8 cellular contexts compared by ENCODE assay signal in genomic region chr2:74439373-74440004, GRCh38. TPM values are rescaled to one million over a fixed set of nuclear protein-coding genes. Genes with fewer than 3 reads are reported as not detected.
DNase-seq lines count a peak whose midpoint lies in the region; ATAC-seq and TF ChIP-seq lines count a peak whose summit lies in the region.

No MANE protein-coding gene starts in this region.

- no peaks in the 10 kb centered on the region for H3K9me3 Mint-ChIP-seq in activated naive CD8-positive, alpha-beta T cell treated with anti-CD3 and anti-CD28 coated beads for 36 hours

- H3K4me3 ChIP-seq in DOHH2 (ENCODE audit: low read length) (peak overlapping the region; percentile 66), gastroesophageal sphincter (peak overlapping the region; percentile 48 to 49), retinal pigment epithelial cell (ENCODE audit: low read length) (peak overlapping the region; percentile 65)

- 0% methylated on average over 2 of the region's 8 CpGs; no CpG with 5 or more reads in 1 of the 2 donors for WGBS in gastroesophageal sphincter (ENCODE audit: low coverage in 1 of 2), 2 donors

- no peak for TF ChIP-seq EP300 in gastroesophageal sphincter (IDR thresholded peaks at IDR 0.05)

- H3K27me3 Mint-ChIP-seq in activated naive CD8-positive, alpha-beta T cell treated with anti-CD3 and anti-CD28 coated beads for 36 hours, result peaks cover 44% of the 10 kb centered on the region

- no peaks in the 10 kb centered on the region for H3K9me2 ChIP-seq in DOHH2 (replicated peaks; ENCODE audit: control insufficient read depth, low read length)

- TF ChIP-seq CTCF in DOHH2 (IDR thresholded peaks at IDR 0.05; ENCODE audit: low read depth, low read length, poor library complexity, severe bottlenecking) (no peak), gastroesophageal sphincter (IDR thresholded peaks at IDR 0.05) (no peak), retinal pigment epithelial cell (conservative IDR thresholded peaks at IDR 0.05; ENCODE audit: low read depth, low read length) (no peak)

- H3K27me3 ChIP-seq in DOHH2 (ENCODE audit: control insufficient read depth, low read length) (peaks cover 21% of the 10 kb centered on the region), gastroesophageal sphincter (peaks cover 29% of the 10 kb centered on the region)

- H3K36me3 Mint-ChIP-seq in activated naive CD8-positive, alpha-beta T cell treated with anti-CD3 and anti-CD28 coated beads for 36 hours, result no peaks in the 10 kb centered on the region

- no peak overlapping the region for H3K27ac Mint-ChIP-seq in activated naive CD8-positive, alpha-beta T cell treated with anti-CD3 and anti-CD28 coated beads for 36 hours

- no peaks in the 10 kb centered on the region for H4K20me1 ChIP-seq in DOHH2 (ENCODE audit: control insufficient read depth, insufficient read depth, low read depth, low read length)

- H3K79me2 ChIP-seq in DOHH2 (ENCODE audit: control insufficient read depth, low read length), result no peaks in the 10 kb centered on the region

- peaks cover 44% of the 10 kb centered on the region for H3K4me1 ChIP-seq in DOHH2 (ENCODE audit: control insufficient read depth, low read length)
- H3K4me1 ChIP-seq in gastroesophageal sphincter, result peaks cover 0 to 66% (median 13%) of the 10 kb centered on the region in 3 donors

- no peaks in the 10 kb centered on the region for H3F3A ChIP-seq in DOHH2 (ENCODE audit: control insufficient read depth, insufficient read depth)

- no peak for DNase-seq in retinal pigment epithelial cell (ENCODE audit: low read depth)
- no peak for DNase-seq in activated naive CD8-positive, alpha-beta T cell treated with anti-CD3 and anti-CD28 coated beads for 36 hours
- no peak for DNase-seq in amniotic stem cell (lab: John Stamatoyannopoulos, UW)

- no peaks in the 10 kb centered on the region for H3K9me3 ChIP-seq in DOHH2 (ENCODE audit: control insufficient read depth, insufficient read depth, low read length)
- H3K9me3 ChIP-seq in gastroesophageal sphincter, result no peaks in the 10 kb centered on the region

- no peak overlapping the region for H3K4me3 Mint-ChIP-seq in activated naive CD8-positive, alpha-beta T cell treated with anti-CD3 and anti-CD28 coated beads for 36 hours

- peaks cover 5% of the 10 kb centered on the region for H3K4me1 Mint-ChIP-seq in activated naive CD8-positive, alpha-beta T cell treated with anti-CD3 and anti-CD28 coated beads for 36 hours

- no peak for TF ChIP-seq POLR2A in gastroesophageal sphincter (IDR thresholded peaks at IDR 0.05)

- H3K4me2 ChIP-seq in DOHH2 (ENCODE audit: low read length), result peak overlapping the region; percentile 69

- no peak overlapping the region for H3K27ac ChIP-seq in DOHH2 (ENCODE audit: low read depth, low read length)
- H3K27ac ChIP-seq in gastroesophageal sphincter, result peak overlapping the region in 3 of 4 donors; percentile 70 to 88 (median 84)

- H3K36me3 ChIP-seq in DOHH2 (ENCODE audit: control insufficient read depth, low read length) (no peaks in the 10 kb centered on the region), gastroesophageal sphincter (no peaks in the 10 kb centered on the region)

- ATAC-seq in SK-N-SH treated with all-trans-retinoic acid at 6 μM for 48 hours (peak; percentile 14), gastroesophageal sphincter (no peak), HG03354 (IDR thresholded peaks at IDR 0.05; ENCODE audit: poor library complexity, severe bottlenecking, unreplicated experiment) (no peak), HG02763 (IDR thresholded peaks at IDR 0.05; ENCODE audit: unreplicated experiment) (no peak)

TF ChIP-seq in SK-N-SH treated with all-trans-retinoic acid at 6 μM for 48 hours, 23 proteins besides CTCF, POLR2A, EP300 and RAD21:
- no peak for TF ChIP-seq ZNF8 (CRISPR knock-in tag; IDR thresholded peaks at IDR 0.05)
- TF ChIP-seq CREB5 (CRISPR knock-in tag; IDR thresholded peaks at IDR 0.05; ENCODE audit: low read depth), result no peak
- no peak for TF ChIP-seq PPARA (CRISPR knock-in tag; IDR thresholded peaks at IDR 0.05; ENCODE audit: borderline replicate concordance)
- no peak for TF ChIP-seq GLIS3 (CRISPR knock-in tag; IDR thresholded peaks at IDR 0.05)
- no peak for TF ChIP-seq ESRRG (CRISPR knock-in tag; IDR thresholded peaks at IDR 0.05)
- no peak for TF ChIP-seq BACH2 (CRISPR knock-in tag; IDR thresholded peaks at IDR 0.05; ENCODE audit: borderline replicate concordance)
- TF ChIP-seq ARNTL (CRISPR knock-in tag; IDR thresholded peaks at IDR 0.05; ENCODE audit: borderline replicate concordance, low read depth), result no peak
- TF ChIP-seq TCF4 (CRISPR knock-in tag; IDR thresholded peaks at IDR 0.05; ENCODE audit: borderline replicate concordance), result no peak
- TF ChIP-seq ISL1 (CRISPR knock-in tag; IDR thresholded peaks at IDR 0.05), result no peak
- TF ChIP-seq RARB (CRISPR knock-in tag; IDR thresholded peaks at IDR 0.05), result no peak
- TF ChIP-seq OSR1 (CRISPR knock-in tag; IDR thresholded peaks at IDR 0.05), result no peak
- no peak for TF ChIP-seq ZFP30 (CRISPR knock-in tag; IDR thresholded peaks at IDR 0.05)
- TF ChIP-seq ZC3H10 (CRISPR knock-in tag; IDR thresholded peaks at IDR 0.05), result no peak
- no peak for TF ChIP-seq CSDC2 (CRISPR knock-in tag; IDR thresholded peaks at IDR 0.05)
- TF ChIP-seq TSHZ2 (CRISPR knock-in tag; IDR thresholded peaks at IDR 0.05), result no peak
- no peak for TF ChIP-seq SNAI2 (CRISPR knock-in tag; IDR thresholded peaks at IDR 0.05)

RNA-seq across cellular contexts. Expression of gene RTKN, which starts 2.2 kb away (rescaled TPM):
- total RNA-seq in gastroesophageal sphincter, result 10 to 100 TPM; 10.9 to 17.3 (median 14.0) TPM
- total RNA-seq in activated naive CD8-positive, alpha-beta T cell treated with anti-CD3 and anti-CD28 coated beads for 36 hours, result 1 to 10 TPM; 1.6 to 1.8 TPM

RNA-seq across cellular contexts. Expression of gene INO80B, which starts 15.4 kb away (rescaled TPM):
- 10 to 100 TPM; 14.3 to 26.4 (median 19.2) TPM for total RNA-seq in gastroesophageal sphincter
- 10 to 100 TPM; 29.0 to 30.9 TPM for total RNA-seq in activated naive CD8-positive, alpha-beta T cell treated with anti-CD3 and anti-CD28 coated beads for 36 hours

RNA-seq across cellular contexts. Expression of gene WDR54, which starts 18.0 kb away (rescaled TPM):
- total RNA-seq in gastroesophageal sphincter, result 10 to 100 TPM in 1 of 4 donors, 1 to 10 TPM in 3; 4.2 to 12.4 (median 8.8) TPM
- 10 to 100 TPM; 88.6 to 90.2 TPM for total RNA-seq in activated naive CD8-positive, alpha-beta T cell treated with anti-CD3 and anti-CD28 coated beads for 36 hours

RNA-seq across cellular contexts. Expression of gene C2orf81, which starts 18.1 kb away (rescaled TPM):
- 1 to 10 TPM in 3 of 4 donors, under 1 TPM in 1; 0.62 to 1.4 (median 1.2) TPM for total RNA-seq in gastroesophageal sphincter
- 1 to 10 TPM; 5.1 to 6.2 TPM for total RNA-seq in activated naive CD8-positive, alpha-beta T cell treated with anti-CD3 and anti-CD28 coated beads for 36 hours

RNA-seq across cellular contexts. Expression of gene WBP1, which starts 18.7 kb away (rescaled TPM):
- total RNA-seq in gastroesophageal sphincter, result 10 to 100 TPM; 44.2 to 91.5 (median 47.0) TPM
- 10 to 100 TPM; 19.1 to 20.1 TPM for total RNA-seq in activated naive CD8-positive, alpha-beta T cell treated with anti-CD3 and anti-CD28 coated beads for 36 hours

Comparison
In these comparisons a context has a peak if more than half of its experiments do, and no peak if none do; other contexts are left out.
1. RNA of gene RTKN, which starts 2.2 kb away (total RNA-seq): 10.9 to 17.3 TPM in gastroesophageal sphincter; 1.6 to 1.8 TPM in activated naive CD8-positive, alpha-beta T cell treated with anti-CD3 and anti-CD28 coated beads for 36 hours; every median in the first group is over 4 times any median in the second.
2. RNA of gene WDR54, which starts 18.0 kb away (total RNA-seq): 88.6 to 90.2 TPM in activated naive CD8-positive, alpha-beta T cell treated with anti-CD3 and anti-CD28 coated beads for 36 hours; 4.2 to 12.4 TPM in gastroesophageal sphincter; every median in the first group is over 4 times any median in the second.
3. Peak in every context shown above with its lines, with median percentiles within 50 percentile points of each other: H3K4me3 ChIP-seq.